17 cellular contexts compared by ENCODE assay signal in genomic region chr14:85233756-85234545, GRCh38.
DNase-seq lines count a peak whose midpoint lies in the region; ATAC-seq, FAIRE-seq and TF ChIP-seq lines count a peak whose summit lies in the region.
"Had no signal": no experiment of that assay in that cellular context is flagged by ENCODE, and none has a peak within 500 bp of the region (broad histone marks: within the 10 kb centered on the region; RNA-seq: fewer than 3 reads in every experiment).

No MANE protein-coding gene starts in this region.

- no peak for TF ChIP-seq CTCF in RWPE2 (IDR thresholded peaks at IDR 0.05; ENCODE audit: poor library complexity, severe bottlenecking)
- no peak for TF ChIP-seq CTCF in fibroblast of mammary gland (conservative IDR thresholded peaks at IDR 0.05; ENCODE audit: control insufficient read depth, insufficient read depth, low read depth, low read length)
- no peak for TF ChIP-seq CTCF in kidney (IDR thresholded peaks at IDR 0.05; ENCODE audit: borderline replicate concordance, extremely low read depth, insufficient read depth)
- TF ChIP-seq CTCF in GM10248 (IDR thresholded peaks at IDR 0.05; ENCODE audit: control extremely low read depth, extremely low read depth, low read depth, missing control alignments), result no peak

- H3K9me3 ChIP-seq in RWPE2 (ENCODE audit: severe bottlenecking) (no peaks in the 10 kb centered on the region), kidney (ENCODE audit: control insufficient read depth in 1 of 2, low read length in 2 of 2) (no peaks in the 10 kb centered on the region)
- H3K9me3 ChIP-seq: body of pancreas had no signal

- POLR2A ChIA-PET in GM10248 (lab: Yijun Ruan, JAX), result no interaction called here

- no peaks in the 10 kb centered on the region for H3K36me3 ChIP-seq in RWPE2 (ENCODE audit: low read depth)
- H3K36me3 ChIP-seq in kidney (ENCODE audit: control insufficient read depth in 1 of 2, insufficient read depth in 2 of 2, low read length in 2 of 2), result no peaks in the 10 kb centered on the region

- ATAC-seq in RWPE2 (ENCODE audit: low read depth), result peak; percentile 87
- no peak for ATAC-seq in HG02870 (IDR thresholded peaks at IDR 0.05; ENCODE audit: unreplicated experiment)
- ATAC-seq: body of pancreas had no signal

- DNase-seq in H4 (ENCODE audit: low spot score), result peak; percentile 90
- DNase-seq in RWPE2 (ENCODE audit: low spot score), result peak; percentile 77
- DNase-seq in fibroblast of mammary gland (ENCODE audit: low read depth), result peak; percentile 85
- DNase-seq in renal cortical epithelial cell (ENCODE audit: low read depth), result peak; percentile 21
- DNase-seq in stimulated activated CD4-positive, alpha-beta T cell treated with anti-CD3 and anti-CD28 coated beads, Interleukin-4, amount 100 ng/mL, for 24 hours, result no peak
- DNase-seq in kidney, result no peak
- no peak for DNase-seq in GM10248 (ENCODE audit: extremely low spot score)
- DNase-seq: activated CD4-positive, alpha-beta T cell treated with anti-CD3 and anti-CD28 coated beads for 1 hour; activated T-cell treated with anti-CD3 and anti-CD28 coated beads, Interleukin-2, amount 50 U/mL, for 1 hour; body of pancreas; KBM-7; NCI-H187; NCI-H82; stimulated activated naive CD4-positive, alpha-beta T cell treated with Interleukin-2 at 50 U/mL for 16 hours had no signal

- H3K4me3 ChIP-seq in RWPE2 (ENCODE audit: severe bottlenecking) (peak overlapping the region; percentile 1), fibroblast of mammary gland (ENCODE audit: control insufficient read depth, low read depth, low read length) (no peak overlapping the region), kidney (ENCODE audit: low read length in 2 of 2) (no peak overlapping the region)
- H3K4me3 ChIP-seq: body of pancreas, SK-N-MC had no signal

- CTCF ChIA-PET in GM10248 (lab: Yijun Ruan, JAX), result interaction anchor here (1.0 to 1.9 kb wide), 2 partner anchors 9 to 20 kb away, joined by 3 to 6 read pairs; no protein-coding TSS in a partner anchor

- no peak overlapping the region for H3K9ac ChIP-seq in kidney (ENCODE audit: low read length in 2 of 2)

- FAIRE-seq in kidney (lab: Jason Lieb, UNC), result no peak

- intact Hi-C loops in kidney (cut with DNase I), result no loop called here

- H3K4me1 ChIP-seq in RWPE2 (ENCODE audit: insufficient read depth, poor library complexity, severe bottlenecking), result peaks cover 21% of the 10 kb centered on the region
- no peaks in the 10 kb centered on the region for H3K4me1 ChIP-seq in kidney (ENCODE audit: control insufficient read depth in 1 of 2, insufficient read depth in 1 of 2, low read depth in 1 of 2, low read length in 2 of 2)
- H3K4me1 ChIP-seq: body of pancreas had no signal

- H3K27me3 ChIP-seq in RWPE2 (ENCODE audit: insufficient read depth, poor library complexity, severe bottlenecking), result no peaks in the 10 kb centered on the region
- H3K27me3 ChIP-seq: body of pancreas had no signal

- peak overlapping the region; percentile 93 for H3K27ac ChIP-seq in RWPE2 (ENCODE audit: poor library complexity, severe bottlenecking)
- H3K27ac ChIP-seq in kidney (ENCODE audit: low read depth in 2 of 2, low read length in 2 of 2), result no peak overlapping the region
- H3K27ac ChIP-seq: body of pancreas, C4-2B, SK-N-MC had no signal

Comparison
In these comparisons a context has a peak if more than half of its experiments do, and no peak if none do; other contexts are left out.
1. DNase-seq: peak in H4 (single experiment), RWPE2 (single experiment), fibroblast of mammary gland (single experiment) and renal cortical epithelial cell (single experiment); none in stimulated activated CD4-positive, alpha-beta T cell treated with anti-CD3 and anti-CD28 coated beads, Interleukin-4, amount 100 ng/mL, for 24 hours (single experiment), kidney (single experiment) and GM10248 (single experiment).